In the genomic region with DNA sequence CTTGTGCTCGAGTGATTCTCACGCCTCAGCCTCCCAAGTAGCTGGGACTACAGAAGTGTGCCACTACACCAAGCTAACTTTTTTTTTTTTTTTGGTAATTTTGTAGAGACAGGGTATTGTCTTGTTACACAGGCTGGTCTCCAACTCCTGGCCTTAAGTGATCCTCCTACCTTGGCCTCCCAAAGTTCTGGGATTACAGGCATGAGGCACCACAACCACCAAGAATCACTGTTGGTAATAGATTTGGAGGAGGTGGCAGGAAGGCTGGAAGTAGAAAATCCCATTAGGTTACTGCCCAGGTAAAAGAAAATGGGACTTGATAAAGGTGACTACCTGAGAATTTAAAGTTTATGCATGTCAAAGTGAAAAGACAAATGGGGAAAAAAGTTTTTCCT, we compare ENCODE assay signal across 10 cellular contexts. TPM values are rescaled to one million over a fixed set of nuclear protein-coding genes. Genes with fewer than 3 reads are reported as not detected.
DNase-seq lines count a peak whose midpoint lies in the region; FAIRE-seq and TF ChIP-seq lines count a peak whose summit lies in the region.
"Had no signal": no experiment of that assay in that cellular context is flagged by ENCODE, and none has a peak within 500 bp of the region (broad histone marks: within the 10 kb centered on the region; RNA-seq: fewer than 3 reads in every experiment).

No MANE protein-coding gene starts in this region.

- no peaks in the 10 kb centered on the region for H3K9me3 Mint-ChIP-seq in astrocyte (ENCODE audit: unreplicated experiment)
- no peaks in the 10 kb centered on the region for H3K9me3 Mint-ChIP-seq in mesothelial cell of epicardium

- no peak overlapping the region for H3K9ac ChIP-seq in HUES6 (ENCODE audit: low read length)
- peak overlapping the region; percentile 86 for H3K9ac ChIP-seq in astrocyte (ENCODE audit: low read length)

- H3K4me3 ChIP-seq in BJ (ENCODE audit: low read depth, low read length) (peak overlapping the region; percentile 68; the same call in 1 of the 2 replicates), HUES6 (ENCODE audit: low read depth, low read length) (peak overlapping the region; percentile 65), astrocyte (ENCODE audit: insufficient read depth, low read depth, low read length) (peak overlapping the region; percentile 74), coronary artery (no peak overlapping the region)

- POLR2A ChIA-PET in BJ (lab: Charles Lee), result no interaction called here

- peaks cover 46% of the 10 kb centered on the region for H3K79me2 ChIP-seq in astrocyte (ENCODE audit: insufficient read depth, low read length)

- H4K20me1 ChIP-seq in astrocyte (ENCODE audit: insufficient read depth, low read length), result peaks cover 27% of the 10 kb centered on the region

- peaks cover 15% of the 10 kb centered on the region for H3K4me1 ChIP-seq in HUES6 (ENCODE audit: control insufficient read depth, insufficient read depth, low read length)
- peaks cover 66% of the 10 kb centered on the region for H3K4me1 ChIP-seq in astrocyte (ENCODE audit: insufficient read depth, low read length)

- H3K27ac Mint-ChIP-seq in astrocyte (ENCODE audit: unreplicated experiment), result peak overlapping the region; percentile 92
- peak overlapping the region; percentile 98 for H3K27ac Mint-ChIP-seq in mesothelial cell of epicardium

- H3K9me3 ChIP-seq in HUES6 (ENCODE audit: control insufficient read depth, insufficient read depth, low read depth, low read length) (no peaks in the 10 kb centered on the region), astrocyte (ENCODE audit: insufficient read depth, low read depth, low read length) (no peaks in the 10 kb centered on the region)
- H3K9me3 ChIP-seq: ascending aorta, mucosa of descending colon had no signal

- TF ChIP-seq CTCF in BJ (IDR thresholded peaks at IDR 0.05; ENCODE audit: insufficient read depth, low read depth, low read length) (no peak), astrocyte (IDR thresholded peaks at IDR 0.05; ENCODE audit: insufficient read depth, low read depth, low read length) (no peak), mesothelial cell of epicardium (IDR thresholded peaks at IDR 0.05; ENCODE audit: unreplicated experiment) (no peak), coronary artery (IDR thresholded peaks at IDR 0.05) (no peak)

- H2AFZ ChIP-seq in astrocyte (ENCODE audit: low read depth, low read length), result no peak overlapping the region

- no peak for DNase-seq in BJ (ENCODE audit: low read depth)
- no peak for DNase-seq in astrocyte (ENCODE audit: low read depth)
- DNase-seq in mesothelial cell of epicardium (ENCODE audit: low spot score in 2 of 2, unreplicated experiment in 2 of 2), result no peak
- DNase-seq in AML-193 (lab: John Stamatoyannopoulos, UW), result no peak
- DNase-seq in coronary artery (ENCODE audit: low spot score), result no peak
- DNase-seq in SKM-1 (lab: John Stamatoyannopoulos, UW; ENCODE audit: unreplicated experiment), result no peak
- DNase-seq in head of caudate nucleus, result no peak

- intact Hi-C loops in head of caudate nucleus (cut with DNase I), result loop anchor here (5.0 kb wide), 1 partner anchor 40 kb away; no protein-coding TSS in a partner anchor

- H3K36me3 Mint-ChIP-seq in astrocyte (ENCODE audit: low read depth, unreplicated experiment) (no peaks in the 10 kb centered on the region), mesothelial cell of epicardium (no peaks in the 10 kb centered on the region)

- FAIRE-seq in astrocyte (lab: Jason Lieb, UNC), result no peak

- no peaks in the 10 kb centered on the region for H3K36me3 ChIP-seq in BJ (ENCODE audit: control insufficient read depth, insufficient read depth, low read length)
- H3K36me3 ChIP-seq in HUES6 (ENCODE audit: control insufficient read depth, insufficient read depth, low read length), result peaks cover 4% of the 10 kb centered on the region; the same call in 1 of the 2 replicates
- no peaks in the 10 kb centered on the region for H3K36me3 ChIP-seq in astrocyte (ENCODE audit: insufficient read depth, low read length)
- H3K36me3 ChIP-seq: ascending aorta had no signal

- peak overlapping the region; percentile 95 for H3K4me2 ChIP-seq in astrocyte (ENCODE audit: low read length)

- peak overlapping the region; percentile 90 for H3K4me3 Mint-ChIP-seq in astrocyte (ENCODE audit: unreplicated experiment)
- peak overlapping the region; percentile 82 for H3K4me3 Mint-ChIP-seq in mesothelial cell of epicardium

- peaks cover 31% of the 10 kb centered on the region for H3K4me1 Mint-ChIP-seq in astrocyte (ENCODE audit: low read depth, unreplicated experiment)
- peaks cover 35% of the 10 kb centered on the region for H3K4me1 Mint-ChIP-seq in mesothelial cell of epicardium

- H3K27me3 Mint-ChIP-seq in astrocyte (ENCODE audit: low read depth, unreplicated experiment) (no peaks in the 10 kb centered on the region), mesothelial cell of epicardium (ENCODE audit: low read depth) (peaks cover 2% of the 10 kb centered on the region)

- H3K27me3 ChIP-seq in BJ (ENCODE audit: control insufficient read depth, insufficient read depth, low read length) (no peaks in the 10 kb centered on the region), HUES6 (ENCODE audit: control insufficient read depth, insufficient read depth, low read length) (no peaks in the 10 kb centered on the region), astrocyte (ENCODE audit: insufficient read depth, low read length) (no peaks in the 10 kb centered on the region)
- H3K27me3 ChIP-seq: ascending aorta had no signal

- CTCF ChIA-PET in BJ (lab: Yijun Ruan, JAX), result interaction anchor here (0.6 to 1.8 kb wide), 2 partner anchors 23 to 1347 kb away, joined by 3 read pairs; no protein-coding TSS in a partner anchor

- H3K27ac ChIP-seq in HUES6 (ENCODE audit: low read depth, low read length) (no peak overlapping the region), astrocyte (ENCODE audit: low read depth, low read length) (peak overlapping the region; percentile 92), coronary artery (no peak overlapping the region)

RNA-seq across cellular contexts. Expression of a gene that starts 1.4 kb away (rescaled TPM):
- 13.3 and 16.6 TPM in 2 replicates for polyA plus RNA-seq in BJ (2011; rRNA removed)
- 8.7 and 10.7 TPM in 2 replicates for polyA minus RNA-seq in BJ (2011; rRNA and poly(A)+ RNA removed)
- 8.7 and 11.3 TPM in 2 replicates for total RNA-seq in astrocyte
- 31.5 to 33.9 TPM (median 32.3 TPM) in 3 replicates for total RNA-seq in mesothelial cell of epicardium

RNA-seq across cellular contexts. Expression of a gene that starts 36.7 kb away (rescaled TPM):
- polyA plus RNA-seq in BJ (2011; rRNA removed), result 4.5 and 5.9 TPM in 2 replicates
- polyA minus RNA-seq in BJ (2011; rRNA and poly(A)+ RNA removed), result 2.6 and 4.0 TPM in 2 replicates
- total RNA-seq in astrocyte (6.3 and 7.2 TPM in 2 replicates), mesothelial cell of epicardium (9.0 to 10.3 TPM (median 10.2 TPM) in 3 replicates)

RNA-seq across cellular contexts. Expression of a gene that starts 43.0 kb away (rescaled TPM):
- polyA plus RNA-seq in BJ (2011; rRNA removed), result 0.06 and 0.13 TPM in 2 replicates
- polyA minus RNA-seq in BJ (2011; rRNA and poly(A)+ RNA removed), result not detected in 2 replicates
- total RNA-seq in astrocyte, result 1.7 and 2.2 TPM in 2 replicates
- total RNA-seq in mesothelial cell of epicardium, result 1.0 to 1.6 TPM (median 1.1 TPM) in 3 replicates
- total RNA-seq: ascending aorta had no signal

RNA-seq across cellular contexts. Expression of a gene that starts 44.1 kb away (rescaled TPM):
- polyA plus RNA-seq in BJ (2011; rRNA removed), result 6.5 and 6.6 TPM in 2 replicates
- 21.9 and 25.9 TPM in 2 replicates for polyA minus RNA-seq in BJ (2011; rRNA and poly(A)+ RNA removed)
- total RNA-seq in astrocyte (34.3 and 44.7 TPM in 2 replicates), mesothelial cell of epicardium (2.4 to 2.8 TPM (median 2.6 TPM) in 3 replicates)
